Comparison of ENCODE assay signal across 17 cellular contexts in genomic region chr5:126444137-126444536, GRCh38. TPM values are rescaled to one million over a fixed set of nuclear protein-coding genes. Genes with fewer than 3 reads are reported as not detected.
A peak's percentile ranks its signal among the peaks of the same experiment; 100 is the strongest.
DNase-seq lines count a peak whose midpoint lies in the region; FAIRE-seq and TF ChIP-seq lines count a peak whose summit lies in the region.
"Had no signal": no experiment of that assay in that cellular context is flagged by ENCODE, and none has a peak within 500 bp of the region (broad histone marks: within the 10 kb centered on the region; RNA-seq: fewer than 3 reads in every experiment).

No MANE protein-coding gene starts in this region.

- 98% methylated on average over 2 of the region's 2 CpGs for WGBS in thyroid gland, 2 donors
- WGBS in small intestine, 3 donors = 80 to 91% (median 82%) methylated on average over 2 of the region's 2 CpGs

- H3K27me3 ChIP-seq in breast epithelium (no peaks in the 10 kb centered on the region), SJCRH30 (no peaks in the 10 kb centered on the region), layer of hippocampus (ENCODE audit: control insufficient read depth, insufficient read depth, low read length) (no peaks in the 10 kb centered on the region), thyroid gland (no peaks in the 10 kb centered on the region), small intestine (ENCODE audit: control insufficient read depth in 2 of 2, insufficient read depth in 2 of 2, low read length in 2 of 2) (no peaks in the 10 kb centered on the region)

- H3K27ac ChIP-seq in breast epithelium (peak overlapping the region; percentile 60 to 66), SJCRH30 (no peak overlapping the region; the same call in 1 of the 2 replicates), layer of hippocampus (ENCODE audit: low read depth, low read length) (peak overlapping the region; percentile 74), thyroid gland (peak overlapping the region in 2 of 3 donors; percentile 93 to 95), small intestine (ENCODE audit: low read depth in 1 of 2, low read length in 1 of 2) (no peak overlapping the region)

- H3K4me1 Mint-ChIP-seq in MCF 10A (ENCODE audit: insufficient read depth, unreplicated experiment) = peaks cover 35% of the 10 kb centered on the region

- no peak for TF ChIP-seq POLR2A in breast epithelium (IDR thresholded peaks at IDR 0.05)
- TF ChIP-seq POLR2A in thyroid gland (IDR thresholded peaks at IDR 0.05) = no peak

- H3K9me3 ChIP-seq in breast epithelium (no peaks in the 10 kb centered on the region), SJCRH30 (replicated peaks) (peaks cover 6% of the 10 kb centered on the region), thyroid gland (no peaks in the 10 kb centered on the region), small intestine (ENCODE audit: control insufficient read depth, low read depth) (no peaks in the 10 kb centered on the region)

- no peak for DNase-seq in breast epithelium (ENCODE audit: low spot score in 2 of 2)
- no peak for DNase-seq in MCF 10A (ENCODE audit: unreplicated experiment)
- DNase-seq in SJCRH30 = peak; percentile 13 to 18
- no peak for DNase-seq in thyroid gland
- DNase-seq in NCI-H1092 treated with DMSO at 0.1 percent for 48 hours (lab: John Stamatoyannopoulos, UW) = no peak
- DNase-seq in small intestine = no peak
- no peak for DNase-seq in NCI-H526 treated with DMSO at 0.1 percent for 48 hours (lab: John Stamatoyannopoulos, UW)
- DNase-seq: AML-193, DMS79 treated with DMSO at 0.1 percent for 48 hours, GDM1, NCI-H2107, NCI-H345, NCI-H748 treated with DMSO at 0.1 percent for 48 hours, SHP77 had no signal

- H3K4me1 ChIP-seq in breast epithelium = peaks cover 0 to 5% of the 10 kb centered on the region in 2 donors
- peaks cover 40% of the 10 kb centered on the region for H3K4me1 ChIP-seq in SJCRH30
- peaks cover 38 to 68% of the 10 kb centered on the region in 2 donors for H3K4me1 ChIP-seq in thyroid gland
- peaks cover 2 to 9% of the 10 kb centered on the region in 2 donors for H3K4me1 ChIP-seq in small intestine (ENCODE audit: control insufficient read depth in 2 of 2, insufficient read depth in 1 of 2, low read depth in 1 of 2, low read length in 1 of 2)

- no peaks in the 10 kb centered on the region for H3K9me3 Mint-ChIP-seq in MCF 10A (ENCODE audit: unreplicated experiment)
- H3K9me3 Mint-ChIP-seq: GM23338 had no signal

- no peak overlapping the region for H3K4me3 Mint-ChIP-seq in MCF 10A (ENCODE audit: unreplicated experiment)
- H3K4me3 Mint-ChIP-seq: GM23338 had no signal

- FAIRE-seq in small intestine (lab: Jason Lieb, UNC) = no peak
- FAIRE-seq: HTR-8/SVneo had no signal

- intact Hi-C loops in breast epithelium (cut with DNase I; ENCODE audit: low total_unique reads) = no loop called here
- intact Hi-C loops in MCF 10A (cut with micrococcal nuclease) = no loop called here
- intact Hi-C loops in thyroid gland (cut with DNase I) = loop anchor here (10.0 kb wide), 1 partner anchor 81 kb away; no protein-coding TSS in a partner anchor

- CTCF ChIA-PET in MCF 10A (lab: Yijun Ruan, JAX) = interaction anchor here (1.3 kb wide), 1 partner anchor 569 kb away, joined by 3 read pairs; no protein-coding TSS in a partner anchor

- no peak overlapping the region for H3K27ac Mint-ChIP-seq in MCF 10A (ENCODE audit: low read depth, unreplicated experiment)
- H3K27ac Mint-ChIP-seq: GM23338 had no signal

- POLR2A ChIA-PET in MCF 10A (lab: Yijun Ruan, JAX) = interaction anchor here (1.5 to 2.7 kb wide), 3 partner anchors 11 to 27 kb away, joined by 4 to 8 read pairs (median 7); no protein-coding TSS in a partner anchor

- BruUV-seq in MCF 10A (replicated peaks; lab: Mats Ljungman, UMichigan) = no TSS peak

- H3K4me3 ChIP-seq in breast epithelium (no peak overlapping the region), SJCRH30 (no peak overlapping the region), thyroid gland (replicated peaks in 1 of 3) (no peak overlapping the region), small intestine (ENCODE audit: low read depth in 1 of 2, low read length in 2 of 2) (no peak overlapping the region)
- H3K4me3 ChIP-seq: GM23338 had no signal

- H3K27me3 Mint-ChIP-seq in MCF 10A (ENCODE audit: insufficient read depth, unreplicated experiment) = no peaks in the 10 kb centered on the region

- H3K36me3 ChIP-seq in breast epithelium (no peaks in the 10 kb centered on the region), SJCRH30 (peaks cover 12% of the 10 kb centered on the region), thyroid gland (no peaks in the 10 kb centered on the region), small intestine (ENCODE audit: control insufficient read depth in 2 of 2, insufficient read depth in 2 of 2, low read length in 2 of 2) (peaks cover 0 to 2% of the 10 kb centered on the region in 2 donors)

- peaks cover 4% of the 10 kb centered on the region for H3K36me3 Mint-ChIP-seq in MCF 10A (ENCODE audit: insufficient read depth, unreplicated experiment)

- TF ChIP-seq CTCF in breast epithelium (IDR thresholded peaks at IDR 0.05) = no peak
- no peak for TF ChIP-seq CTCF in MCF 10A (IDR thresholded peaks at IDR 0.05; ENCODE audit: unreplicated experiment)
- no peak for TF ChIP-seq CTCF in thyroid gland (IDR thresholded peaks at IDR 0.05)

RNA-seq across cellular contexts. Expression of gene GRAMD2B, which starts 20.9 kb away (rescaled TPM):
- total RNA-seq in breast epithelium (100 to 1,000 TPM in 2 of 3 donors, 10 to 100 TPM in 1; 38.1 to 206 (median 103) TPM), MCF 10A (2022) (7.1 and 11.1 TPM in 2 replicates), thyroid gland (100 to 1,000 TPM in 3 of 4 donors, 10 to 100 TPM in 1; 68.1 to 115 (median 105) TPM)
- total RNA-seq in SJCRH30 (2014; rRNA removed; shearing (Covaris generic)) = 12.1 and 14.3 TPM in 2 replicates
- polyA plus RNA-seq in small intestine = 10 to 100 TPM; 13.7 to 24.4 (median 16.5) TPM

Comparison
In these comparisons a context has a peak if more than half of its experiments do, and no peak if none do; other contexts are left out.
1. DNase-seq: peak in SJCRH30 (2 of 2); none in breast epithelium (0 of 2), MCF 10A (single experiment), thyroid gland (0 of 2), NCI-H1092 treated with DMSO at 0.1 percent for 48 hours (single experiment), small intestine (single experiment) and NCI-H526 treated with DMSO at 0.1 percent for 48 hours (single experiment).
2. H3K27ac ChIP-seq: peak in breast epithelium (2 of 2), layer of hippocampus (single experiment) and thyroid gland (2 of 3); none in SJCRH30 (single experiment) and small intestine (0 of 2).